15 cellular contexts compared by ENCODE assay signal in the genomic region with DNA sequence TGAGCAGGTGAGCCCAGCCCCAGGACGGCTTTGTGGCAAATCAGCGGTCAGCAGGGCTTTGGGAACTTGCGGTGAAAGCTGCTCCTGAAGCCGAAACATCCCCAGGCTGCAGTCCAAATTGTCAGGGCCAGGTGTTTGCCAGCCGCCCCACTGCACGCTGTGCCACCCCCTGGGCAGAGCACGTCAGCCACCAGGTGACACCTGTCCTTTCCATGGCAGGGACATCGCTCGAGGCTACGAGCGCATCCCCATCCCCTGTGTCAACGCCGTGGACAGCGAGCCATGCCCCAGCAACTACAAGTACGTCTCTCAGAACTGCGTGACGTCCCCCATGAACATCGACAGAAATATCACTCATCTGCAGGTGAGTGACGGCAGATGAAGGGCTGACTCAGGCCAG.
DNase-seq lines count a peak whose midpoint lies in the region; ATAC-seq and TF ChIP-seq lines count a peak whose summit lies in the region.
"Had no signal": no experiment of that assay in that cellular context is flagged by ENCODE, and none has a peak within 500 bp of the region (broad histone marks: within the 10 kb centered on the region; RNA-seq: fewer than 3 reads in every experiment).

No MANE protein-coding gene starts in this region.

- no peak overlapping the region for H3K4me3 Mint-ChIP-seq in GM23338
- no peak overlapping the region for H3K4me3 Mint-ChIP-seq in activated T-helper 1 cell treated with anti-CD3 and anti-CD28 coated beads, Interleukin-12 subunit alpha, Interleukin-12 subunit beta, Interleukin-2, Interleukin-4 antibody, amounts not matched to agents 30 ng/mL and 10 ng/mL and 1 ng/mL, durations not matched to agents 14 hours and 24 hours and 36 hours

- no peak overlapping the region for H2AK5ac ChIP-seq in trophoblast cell (ENCODE audit: low read length)

- H2AFZ ChIP-seq in GM23338 (no peak overlapping the region), trophoblast cell (ENCODE audit: insufficient read depth, low read length, poor library complexity) (no peak overlapping the region)

- no peak overlapping the region for H4K8ac ChIP-seq in trophoblast cell (ENCODE audit: low read depth, low read length)

- no peaks in the 10 kb centered on the region for H3K4me1 ChIP-seq in GM23338 (ENCODE audit: insufficient read depth)
- H3K4me1 ChIP-seq in trophoblast cell (ENCODE audit: control insufficient read depth in 1 of 2, insufficient read depth in 2 of 2, low read length in 2 of 2), result peaks cover under 1 to 2% of the 10 kb centered on the region in 2 experiments
- H3K4me1 ChIP-seq: SJCRH30 had no signal

- peaks cover 10% of the 10 kb centered on the region for H3K9me3 Mint-ChIP-seq in GM23338
- no peaks in the 10 kb centered on the region for H3K9me3 Mint-ChIP-seq in activated T-helper 1 cell treated with anti-CD3 and anti-CD28 coated beads, Interleukin-12 subunit alpha, Interleukin-12 subunit beta, Interleukin-2, Interleukin-4 antibody, amounts not matched to agents 30 ng/mL and 10 ng/mL and 1 ng/mL, durations not matched to agents 14 hours and 24 hours and 36 hours

- no peak overlapping the region for H4K12ac ChIP-seq in trophoblast cell (ENCODE audit: low read depth, low read length)

- H3K4me2 ChIP-seq in GM23338, result no peak overlapping the region
- H3K4me2 ChIP-seq in trophoblast cell (ENCODE audit: low read length), result no peak overlapping the region
- H3K4me2 ChIP-seq: BLaER1 had no signal

- H3K9me2 ChIP-seq in GM23338 (ENCODE audit: insufficient read depth), result no peaks in the 10 kb centered on the region

- no peaks in the 10 kb centered on the region for H3K4me1 Mint-ChIP-seq in GM23338
- no peaks in the 10 kb centered on the region for H3K4me1 Mint-ChIP-seq in activated T-helper 1 cell treated with anti-CD3 and anti-CD28 coated beads, Interleukin-12 subunit alpha, Interleukin-12 subunit beta, Interleukin-2, Interleukin-4 antibody, amounts not matched to agents 30 ng/mL and 10 ng/mL and 1 ng/mL, durations not matched to agents 14 hours and 24 hours and 36 hours (ENCODE audit: low read depth)

- no peaks in the 10 kb centered on the region for H3K79me1 ChIP-seq in trophoblast cell (ENCODE audit: low read length)

- H2BK120ac ChIP-seq in trophoblast cell (ENCODE audit: insufficient read depth, low read length, poor library complexity), result no peak overlapping the region

- peaks cover 63% of the 10 kb centered on the region for H3K36me3 Mint-ChIP-seq in GM23338 (ENCODE audit: low read depth)
- H3K36me3 Mint-ChIP-seq in activated T-helper 1 cell treated with anti-CD3 and anti-CD28 coated beads, Interleukin-12 subunit alpha, Interleukin-12 subunit beta, Interleukin-2, Interleukin-4 antibody, amounts not matched to agents 30 ng/mL and 10 ng/mL and 1 ng/mL, durations not matched to agents 14 hours and 24 hours and 36 hours (ENCODE audit: low read depth), result peaks cover 39% of the 10 kb centered on the region

- H3K18ac ChIP-seq in trophoblast cell (ENCODE audit: low read length), result no peak overlapping the region

- WGBS in trophoblast cell (ENCODE audit: extremely low coverage, insufficient coverage, insufficient read length), result no CpG with 5 or more reads among the region's 19 CpGs

- no peak overlapping the region for H3K4me3 ChIP-seq in GM23338
- H3K4me3 ChIP-seq in trophoblast cell (ENCODE audit: low read depth, low read length), result no peak overlapping the region
- H3K4me3 ChIP-seq: BLaER1, SJCRH30 had no signal

- H4K20me1 ChIP-seq in GM23338 (replicated peaks; ENCODE audit: insufficient read depth), result no peaks in the 10 kb centered on the region

- no peaks in the 10 kb centered on the region for H3F3A ChIP-seq in GM23338 (replicated peaks; ENCODE audit: low read depth)

- peaks cover 16% of the 10 kb centered on the region for H3K9me3 ChIP-seq in trophoblast cell (ENCODE audit: insufficient read depth, low read depth, low read length)
- H3K9me3 ChIP-seq: SJCRH30 had no signal

- intact Hi-C loops in activated T-helper 1 cell treated with anti-CD3 and anti-CD28 coated beads, Interleukin-12 subunit alpha, Interleukin-12 subunit beta, Interleukin-2, Interleukin-4 antibody, amounts not matched to agents 30 ng/mL and 10 ng/mL and 1 ng/mL, durations not matched to agents 14 hours and 24 hours and 36 hours (cut with micrococcal nuclease), result no loop called here
- intact Hi-C loops in posterior vena cava (cut with DNase I), result no loop called here

- no peak overlapping the region for H2BK5ac ChIP-seq in trophoblast cell (ENCODE audit: low read depth, low read length, poor library complexity)

- no peak overlapping the region for H3K23ac ChIP-seq in trophoblast cell (ENCODE audit: low read length)

- H3K27me3 Mint-ChIP-seq in GM23338 (ENCODE audit: insufficient read depth, low read depth, poor library complexity), result peaks cover 12% of the 10 kb centered on the region
- no peaks in the 10 kb centered on the region for H3K27me3 Mint-ChIP-seq in activated T-helper 1 cell treated with anti-CD3 and anti-CD28 coated beads, Interleukin-12 subunit alpha, Interleukin-12 subunit beta, Interleukin-2, Interleukin-4 antibody, amounts not matched to agents 30 ng/mL and 10 ng/mL and 1 ng/mL, durations not matched to agents 14 hours and 24 hours and 36 hours (ENCODE audit: insufficient read depth)

- H3K79me2 ChIP-seq in GM23338 (replicated peaks; ENCODE audit: insufficient read depth) (no peaks in the 10 kb centered on the region), trophoblast cell (ENCODE audit: control insufficient read depth, insufficient read depth, low read length, poor library complexity) (no peaks in the 10 kb centered on the region)

- H3K4ac ChIP-seq in trophoblast cell (ENCODE audit: low read depth, low read length), result no peak overlapping the region

- no peak overlapping the region for H2BK12ac ChIP-seq in trophoblast cell (ENCODE audit: low read length)

- H3K27ac Mint-ChIP-seq in GM23338, result peak overlapping the region; percentile 48; the same call in 1 of the 2 replicates
- peak overlapping the region; percentile 40 for H3K27ac Mint-ChIP-seq in activated T-helper 1 cell treated with anti-CD3 and anti-CD28 coated beads, Interleukin-12 subunit alpha, Interleukin-12 subunit beta, Interleukin-2, Interleukin-4 antibody, amounts not matched to agents 30 ng/mL and 10 ng/mL and 1 ng/mL, durations not matched to agents 14 hours and 24 hours and 36 hours

- no peaks in the 10 kb centered on the region for H3K27me3 ChIP-seq in GM23338 (ENCODE audit: insufficient read depth)
- no peaks in the 10 kb centered on the region for H3K27me3 ChIP-seq in trophoblast cell (ENCODE audit: insufficient read depth, low read length)
- H3K27me3 ChIP-seq: BLaER1, SJCRH30 had no signal

- H3K36me3 ChIP-seq in GM23338 (ENCODE audit: insufficient read depth) (peaks cover 17% of the 10 kb centered on the region), trophoblast cell (ENCODE audit: control insufficient read depth in 1 of 2, insufficient read depth in 2 of 2, low read length in 2 of 2) (peaks cover 69 to 75% of the 10 kb centered on the region in 2 experiments)

- DNase-seq in GM23338 (ENCODE audit: low spot score) (no peak), NCI-H146 treated with DMSO at 0.1 percent for 48 hours (lab: John Stamatoyannopoulos, UW; ENCODE audit: unreplicated experiment) (peak; percentile 70), posterior vena cava (ENCODE audit: low spot score) (peak; percentile 70), 8988T (no peak), MV-4-11 (lab: John Stamatoyannopoulos, UW) (no peak), trophoblast cell (no peak)
- DNase-seq in activated T-helper 1 cell treated with anti-CD3 and anti-CD28 coated beads, Interleukin-12 subunit alpha, Interleukin-12 subunit beta, Interleukin-2, Interleukin-4 antibody, amounts not matched to agents 30 ng/mL and 10 ng/mL and 1 ng/mL, durations not matched to agents 14 hours and 24 hours and 36 hours (ENCODE audit: low spot score), result no peak
- DNase-seq: GOT3, MM.1S, NCI-H1105 treated with DMSO at 0.1 percent for 48 hours, NCI-H2171, NCI-H510A, SJCRH30 had no signal

- no peak overlapping the region for H3K27ac ChIP-seq in GM23338 (ENCODE audit: low read depth)
- no peak overlapping the region for H3K27ac ChIP-seq in trophoblast cell (ENCODE audit: low read depth, low read length)
- H3K27ac ChIP-seq: BLaER1, SJCRH30 had no signal

- no peak overlapping the region for H3K9ac ChIP-seq in trophoblast cell (ENCODE audit: low read length)
- H3K9ac ChIP-seq: BLaER1 had no signal

- no peak overlapping the region for H3K14ac ChIP-seq in trophoblast cell (ENCODE audit: low read length)

- no peak for TF ChIP-seq CTCF in GM23338 (conservative IDR thresholded peaks at IDR 0.05; ENCODE audit: low read depth in 2 of 2)

- H4K91ac ChIP-seq in trophoblast cell (ENCODE audit: low read depth, low read length), result no peak overlapping the region

- ATAC-seq in GM23338, result no peak
- ATAC-seq: HepG2 had no signal

TF ChIP-seq in GM23338, 12 proteins besides CTCF, POLR2A, EP300 and RAD21 (continues in another document):
- TF ChIP-seq POLR2AphosphoS5 (IDR thresholded peaks at IDR 0.05; ENCODE audit: low read depth), result no peak
- no peak for TF ChIP-seq CREB1 (CRISPR knock-in tag; IDR thresholded peaks at IDR 0.05; ENCODE audit: low read depth)

Comparison
In these comparisons a context has a peak if more than half of its experiments do, and no peak if none do; other contexts are left out.
1. DNase-seq: peak in NCI-H146 treated with DMSO at 0.1 percent for 48 hours (single experiment) and posterior vena cava (single experiment); none in GM23338 (single experiment), activated T-helper 1 cell treated with anti-CD3 and anti-CD28 coated beads, Interleukin-12 subunit alpha, Interleukin-12 subunit beta, Interleukin-2, Interleukin-4 antibody, amounts not matched to agents 30 ng/mL and 10 ng/mL and 1 ng/mL, durations not matched to agents 14 hours and 24 hours and 36 hours (single experiment), 8988T (single experiment), MV-4-11 (single experiment) and trophoblast cell (0 of 2).